In the genomic region with DNA sequence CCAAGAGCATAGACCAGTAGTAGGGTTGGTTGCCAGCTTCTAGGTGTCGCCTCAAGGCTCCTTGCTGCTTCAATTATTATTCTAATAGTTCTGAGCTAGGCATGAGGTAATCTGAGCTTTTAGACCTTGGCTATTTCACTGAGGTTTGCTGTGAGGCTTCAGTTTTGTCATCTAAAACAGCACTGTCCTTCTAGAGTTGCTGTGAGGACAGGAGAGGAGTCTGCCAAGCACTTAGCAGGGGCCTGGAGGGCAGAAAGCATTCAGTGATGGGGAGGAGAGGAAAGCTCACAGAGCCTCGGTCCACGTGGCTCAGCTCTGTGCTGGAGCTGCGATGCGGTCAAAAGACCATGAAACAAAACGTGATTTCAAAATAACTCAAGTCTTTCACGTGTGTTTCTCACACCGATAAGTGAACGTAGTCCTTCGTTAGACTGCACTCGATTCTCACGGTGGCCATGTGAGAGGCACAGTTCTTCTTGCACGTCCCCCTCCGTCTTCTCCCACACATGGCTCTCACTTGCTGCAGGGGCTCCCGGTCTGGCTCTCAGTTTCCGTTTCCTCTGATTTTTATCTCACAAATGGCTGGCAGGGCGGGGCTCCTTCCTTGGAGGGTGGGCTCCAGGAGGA, we compare ENCODE assay signal across 9 cellular contexts.
A peak's percentile ranks its signal among the peaks of the same experiment; 100 is the strongest.
DNase-seq lines count a peak whose midpoint lies in the region; ATAC-seq and TF ChIP-seq lines count a peak whose summit lies in the region.
"Had no signal": no experiment of that assay in that cellular context is flagged by ENCODE, and none has a peak within 500 bp of the region (broad histone marks: within the 10 kb centered on the region; RNA-seq: fewer than 3 reads in every experiment).

No MANE protein-coding gene starts in this region.

- CTCF ChIA-PET in RWPE1 (lab: Yijun Ruan, JAX): no interaction called here

- POLR2A ChIA-PET in naive thymus-derived CD8-positive, alpha-beta T cell (lab: Charles Lee): interaction anchor here (0.6 to 1.2 kb wide), 5 partner anchors 8 to 193 kb away, joined by 3 to 6 read pairs (median 3); no protein-coding TSS in a partner anchor
- POLR2A ChIA-PET in RWPE1 (lab: Yijun Ruan, JAX; ENCODE audit: low non-redundant PET): no interaction called here

- no peaks in the 10 kb centered on the region for H3K36me3 ChIP-seq in ovary
- no peaks in the 10 kb centered on the region for H3K36me3 ChIP-seq in effector memory CD4-positive, alpha-beta T cell (ENCODE audit: control insufficient read depth, insufficient read depth, low read length)

- DNase-seq in Right ventricle myocardium inferior (ENCODE audit: missing footprints) (no peak), Right ventricle myocardium superior (no peak), RWPE1 (ENCODE audit: low spot score) (no peak), ovary (no peak)
- peak; percentile 74 for DNase-seq in activated CD8-positive, alpha-beta memory T cell treated with anti-CD3 and anti-CD28 coated beads, Interleukin-2, amount 50 U/mL, for 48 hours
- peak in 4 of 10 donors; percentile 14 to 34 (median 24) for DNase-seq in naive thymus-derived CD8-positive, alpha-beta T cell
- no peak for DNase-seq in effector memory CD4-positive, alpha-beta T cell

- TF ChIP-seq EP300 in ovary (IDR thresholded peaks at IDR 0.05): no peak

- H3K4me3 Mint-ChIP-seq in naive thymus-derived CD8-positive, alpha-beta T cell: peak overlapping the region; percentile 47 to 85 (median 75)

- H3K27ac Mint-ChIP-seq in naive thymus-derived CD8-positive, alpha-beta T cell: peak overlapping the region; percentile 85 to 97 (median 94)

- peaks cover 9% of the 10 kb centered on the region for H3K4me1 ChIP-seq in ovary (ENCODE audit: insufficient read depth)
- H3K4me1 ChIP-seq in effector memory CD4-positive, alpha-beta T cell (ENCODE audit: control insufficient read depth, insufficient read depth, low read length, poor library complexity, severe bottlenecking): peaks cover 41% of the 10 kb centered on the region

- intact Hi-C loops in Right ventricle myocardium inferior (cut with DNase I): no loop called here
- intact Hi-C loops in Right ventricle myocardium superior (cut with DNase I): no loop called here
- intact Hi-C loops in ovary (cut with DNase I): no loop called here

- no peak for TF ChIP-seq CTCF in RWPE1 (conservative IDR thresholded peaks at IDR 0.05; ENCODE audit: low read depth)
- TF ChIP-seq CTCF in ovary (IDR thresholded peaks at IDR 0.05): no peak

- ATAC-seq in Right ventricle myocardium inferior: peak; percentile 27
- ATAC-seq in Right ventricle myocardium superior (ENCODE audit: poor library complexity): no peak
- ATAC-seq in HG03064 (IDR thresholded peaks at IDR 0.05; ENCODE audit: low read depth, unreplicated experiment): peak; percentile 45
- ATAC-seq in naive thymus-derived CD8-positive, alpha-beta T cell: peak; percentile 15 to 23

- peaks cover 57 to 89% (median 84%) of the 10 kb centered on the region in 4 donors for H3K4me1 Mint-ChIP-seq in naive thymus-derived CD8-positive, alpha-beta T cell

- no peak overlapping the region for H3K4me3 ChIP-seq in ovary
- H3K4me3 ChIP-seq in effector memory CD4-positive, alpha-beta T cell (ENCODE audit: insufficient read depth, low read depth, low read length, poor library complexity, severe bottlenecking): no peak overlapping the region
- H3K4me3 ChIP-seq: lung had no signal

- H3K9me3 Mint-ChIP-seq in naive thymus-derived CD8-positive, alpha-beta T cell: no peaks in the 10 kb centered on the region

- H3K27me3 Mint-ChIP-seq in naive thymus-derived CD8-positive, alpha-beta T cell: no peaks in the 10 kb centered on the region

- 25 to 35% (median 29%) methylated on average over 17 of the region's 17 CpGs for WGBS in ovary, 3 donors

- no peaks in the 10 kb centered on the region for H3K9me3 ChIP-seq in ovary
- H3K9me3 ChIP-seq in effector memory CD4-positive, alpha-beta T cell (ENCODE audit: control insufficient read depth, low read length): no peaks in the 10 kb centered on the region

- no peaks in the 10 kb centered on the region for H3K27me3 ChIP-seq in ovary
- no peaks in the 10 kb centered on the region for H3K27me3 ChIP-seq in effector memory CD4-positive, alpha-beta T cell (replicated peaks; ENCODE audit: control insufficient read depth, insufficient read depth, low read length, poor library complexity, severe bottlenecking)

- H3K27ac ChIP-seq in RWPE1 (no peak overlapping the region), ovary (no peak overlapping the region)
- no peak overlapping the region for H3K27ac ChIP-seq in effector memory CD4-positive, alpha-beta T cell (ENCODE audit: insufficient read depth, low read length, poor library complexity, severe bottlenecking)

- TF ChIP-seq POLR2A in ovary (IDR thresholded peaks at IDR 0.05): no peak

- H3K36me3 Mint-ChIP-seq in naive thymus-derived CD8-positive, alpha-beta T cell: no peaks in the 10 kb centered on the region
